ENCODE assay signal across 20 cellular contexts in the genomic region with DNA sequence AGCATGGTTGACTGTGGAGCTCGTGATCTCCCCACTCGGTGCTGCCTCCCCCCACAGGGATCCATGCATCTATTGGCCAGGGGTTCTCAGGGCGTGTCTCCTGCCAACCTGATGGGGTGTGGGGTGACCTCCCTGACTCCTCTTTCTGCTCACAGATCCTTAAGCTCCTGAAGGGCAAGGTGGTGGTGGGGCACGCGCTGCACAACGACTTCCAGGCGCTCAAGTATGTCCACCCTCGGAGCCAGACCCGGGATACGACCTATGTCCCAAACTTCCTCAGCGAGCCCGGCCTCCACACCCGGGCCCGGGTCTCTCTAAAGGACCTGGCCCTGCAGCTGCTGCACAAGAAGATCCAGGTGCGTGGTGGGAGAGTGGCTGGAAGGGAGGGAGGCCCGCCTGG. TPM values are rescaled to one million over a fixed set of nuclear protein-coding genes. Genes with fewer than 3 reads are reported as not detected.
A peak's percentile ranks its signal among the peaks of the same experiment; 100 is the strongest.
DNase-seq lines count a peak whose midpoint lies in the region; ATAC-seq, FAIRE-seq and TF ChIP-seq lines count a peak whose summit lies in the region.
"Had no signal": no experiment of that assay in that cellular context is flagged by ENCODE, and none has a peak within 500 bp of the region (broad histone marks: within the 10 kb centered on the region; RNA-seq: fewer than 3 reads in every experiment).

No MANE protein-coding gene starts in this region.

- H3K4me3 ChIP-seq in HepG2 (replicated peaks in 1 of 3; ENCODE audit: insufficient read depth in 1 of 3, low read depth in 2 of 3, low read length in 3 of 3) (no peak overlapping the region), right lobe of liver (no peak overlapping the region), heart right ventricle (no peak overlapping the region)
- H3K4me3 ChIP-seq: breast epithelium, gastroesophageal sphincter had no signal

- no TSS peak for BruUV-seq in HepG2 (replicated peaks; lab: Mats Ljungman, UMichigan)

- H2AFZ ChIP-seq in HepG2 (ENCODE audit: low read length) = no peak overlapping the region

- H3K79me2 ChIP-seq in HepG2 (ENCODE audit: insufficient read depth, low read length) = peaks cover 49% of the 10 kb centered on the region

- 96% methylated on average over 5 of the region's 16 CpGs for WGBS in HepG2 (ENCODE audit: low lambda C conversion rate)
- 90% methylated on average over 2 of the region's 16 CpGs for WGBS in right lobe of liver (ENCODE audit: insufficient coverage, low coverage, low lambda C conversion rate, missing lambda C conversion rate)
- 92 to 95% methylated on average over 16 of the region's 16 CpGs for WGBS in heart right ventricle, 2 donors

- CTCF ChIA-PET in HepG2 (lab: Yijun Ruan, JAX; ENCODE audit: low intra/inter-chr PET ratio, low total read pairs) = no interaction called here
- CTCF ChIA-PET in activated CD4-positive, alpha-beta memory T cell treated with anti-CD3 and anti-CD28 coated beads for 36 hours (lab: Charles Lee) = no interaction called here

- peaks cover 81% of the 10 kb centered on the region for H3K36me3 Mint-ChIP-seq in activated CD4-positive, alpha-beta memory T cell treated with anti-CD3 and anti-CD28 coated beads for 36 hours
- H3K36me3 Mint-ChIP-seq in immature natural killer cell = peaks cover 3 to 19% (median 11%) of the 10 kb centered on the region in 3 donors

- H3K27me3 Mint-ChIP-seq in activated CD4-positive, alpha-beta memory T cell treated with anti-CD3 and anti-CD28 coated beads for 36 hours = no peaks in the 10 kb centered on the region
- H3K27me3 Mint-ChIP-seq in immature natural killer cell (ENCODE audit: low read depth in 3 of 3) = peaks cover 0 to 5% (median 0%) of the 10 kb centered on the region in 3 donors
- H3K27me3 Mint-ChIP-seq: stimulated activated naive CD8-positive, alpha-beta T cell treated with anti-CD3 and anti-CD28 coated beads, Interleukin-15, amount 100 ng/mL, for 72 hours had no signal

- peak overlapping the region; percentile 87 for H3K27ac Mint-ChIP-seq in activated CD4-positive, alpha-beta memory T cell treated with anti-CD3 and anti-CD28 coated beads for 36 hours
- H3K27ac Mint-ChIP-seq in immature natural killer cell = peak overlapping the region; percentile 61 to 92 (median 74)

- H3K27ac ChIP-seq in HepG2 (ENCODE audit: extremely low read length, insufficient read depth, low read length) (no peak overlapping the region), right lobe of liver (no peak overlapping the region), heart right ventricle (no peak overlapping the region)

- H3K36me3 ChIP-seq in HepG2 (replicated peaks in 1 of 2; ENCODE audit: control insufficient read depth in 1 of 2, insufficient read depth in 2 of 2, low read length in 2 of 2) (peaks cover 39 to 71% of the 10 kb centered on the region in 2 experiments), right lobe of liver (peaks cover 0 to 23% (median 6%) of the 10 kb centered on the region in 4 donors), heart right ventricle (peaks cover 0 to 81% (median 18%) of the 10 kb centered on the region in 9 donors)
- H3K36me3 ChIP-seq: breast epithelium had no signal

- H3K4me1 ChIP-seq in HepG2 (ENCODE audit: insufficient read depth, low read length) = peaks cover 42% of the 10 kb centered on the region
- peaks cover 0 to 13% (median 2%) of the 10 kb centered on the region in 4 donors for H3K4me1 ChIP-seq in right lobe of liver
- peaks cover 0 to 69% (median 11%) of the 10 kb centered on the region in 9 donors for H3K4me1 ChIP-seq in heart right ventricle
- H3K4me1 ChIP-seq: breast epithelium had no signal

- TF ChIP-seq EP300 in HepG2 (IDR thresholded peaks at IDR 0.05; ENCODE audit: low read depth in 2 of 2, low read length in 2 of 2) = no peak
- no peak for TF ChIP-seq EP300 in HepG2 (CRISPR knock-in tag; IDR thresholded peaks at IDR 0.05; ENCODE audit: borderline replicate concordance)

- no peak for DNase-seq in HepG2 (ENCODE audit: low spot score)
- no peak for DNase-seq in right lobe of liver
- DNase-seq in activated CD4-positive, alpha-beta memory T cell treated with anti-CD3 and anti-CD28 coated beads for 36 hours = no peak
- no peak for DNase-seq in immature natural killer cell
- no peak for DNase-seq in heart right ventricle
- DNase-seq in AG08396 (ENCODE audit: low spot score) = no peak
- DNase-seq: Karpas-422; left colon; NCI-H1048; NCI-H2081 treated with DMSO at 0.1 percent for 48 hours; NCI-H524; nucleus accumbens; right cardiac atrium; SHP77; stimulated activated naive CD8-positive, alpha-beta T cell treated with anti-CD3 and anti-CD28 coated beads, Interleukin-15, amount 100 ng/mL, for 72 hours had no signal

- peaks cover 53% of the 10 kb centered on the region for H4K20me1 ChIP-seq in HepG2 (ENCODE audit: insufficient read depth, low read length)

- H3K27me3 ChIP-seq in HepG2 (ENCODE audit: control insufficient read depth in 1 of 2, insufficient read depth in 2 of 2, low read length in 2 of 2) (no peaks in the 10 kb centered on the region), right lobe of liver (no peaks in the 10 kb centered on the region), heart right ventricle (no peaks in the 10 kb centered on the region)
- H3K27me3 ChIP-seq: breast epithelium, gastroesophageal sphincter had no signal

- peaks cover 91% of the 10 kb centered on the region for H3K4me1 Mint-ChIP-seq in activated CD4-positive, alpha-beta memory T cell treated with anti-CD3 and anti-CD28 coated beads for 36 hours (ENCODE audit: low read depth)
- peaks cover 68 to 72% of the 10 kb centered on the region in 2 donors for H3K4me1 Mint-ChIP-seq in immature natural killer cell

- no peak overlapping the region for H3K9ac ChIP-seq in HepG2 (ENCODE audit: insufficient read depth, low read depth, low read length)

- no peak for TF ChIP-seq CTCF in HepG2 (CRISPR knock-in tag; IDR thresholded peaks at IDR 0.05)
- no peak for TF ChIP-seq CTCF in right lobe of liver (IDR thresholded peaks at IDR 0.05)
- no peak for TF ChIP-seq CTCF in heart right ventricle (IDR thresholded peaks at IDR 0.05)

- no peaks in the 10 kb centered on the region for H3K9me3 Mint-ChIP-seq in activated CD4-positive, alpha-beta memory T cell treated with anti-CD3 and anti-CD28 coated beads for 36 hours
- no peaks in the 10 kb centered on the region for H3K9me3 Mint-ChIP-seq in immature natural killer cell
- H3K9me3 Mint-ChIP-seq: stimulated activated naive CD8-positive, alpha-beta T cell treated with anti-CD3 and anti-CD28 coated beads, Interleukin-15, amount 100 ng/mL, for 72 hours; WTC11 had no signal

- intact Hi-C loops in HepG2 (cut with micrococcal nuclease; ENCODE audit: unreplicated experiment) = loop anchor here (10.0 kb wide), 1 partner anchor 206 kb away; no protein-coding TSS in a partner anchor
- intact Hi-C loops in right lobe of liver (cut with DNase I) = no loop called here
- intact Hi-C loops in activated CD4-positive, alpha-beta memory T cell treated with anti-CD3 and anti-CD28 coated beads for 36 hours (cut with micrococcal nuclease) = loop anchor here (10.0 kb wide), 2 partner anchors 536 to 706 kb away; a partner anchor contains a TSS
- intact Hi-C loops in heart right ventricle (cut with DNase I) = loop anchor here in 3 of 10 donors (10.0 kb wide), 3 partner anchors 206 to 376 kb away; a partner anchor contains a TSS

- H3K4me2 ChIP-seq in HepG2 (ENCODE audit: low read depth, low read length) = no peak overlapping the region

- TF ChIP-seq POLR2A in HepG2 (IDR thresholded peaks at IDR 0.05; ENCODE audit: insufficient read depth in 1 of 2, low read depth in 2 of 2, low read length in 2 of 2) (no peak), right lobe of liver (IDR thresholded peaks at IDR 0.05) (no peak)

- no peak for FAIRE-seq in HepG2 (lab: Jason Lieb, UNC)
- FAIRE-seq: G401.6 had no signal

- in situ Hi-C loops in HepG2 (cut with HindIII; ENCODE audit: extremely low pct_ligation_motif_present, low pct_unique_long_range_greater_than_20kb) = no loop called here

- H3K9me3 ChIP-seq in HepG2 (ENCODE audit: low read length) = no peaks in the 10 kb centered on the region
- H3K9me3 ChIP-seq in right lobe of liver = no peaks in the 10 kb centered on the region
- no peaks in the 10 kb centered on the region for H3K9me3 ChIP-seq in heart right ventricle
- H3K9me3 ChIP-seq: breast epithelium, gastroesophageal sphincter had no signal

- TF ChIP-seq RAD21 in HepG2 (CRISPR knock-in tag; IDR thresholded peaks at IDR 0.05) = no peak

- H3K4me3 Mint-ChIP-seq in activated CD4-positive, alpha-beta memory T cell treated with anti-CD3 and anti-CD28 coated beads for 36 hours = no peak overlapping the region
- H3K4me3 Mint-ChIP-seq in immature natural killer cell = no peak overlapping the region
- H3K4me3 Mint-ChIP-seq: WTC11 had no signal

- POLR2A ChIA-PET in HepG2 (lab: Yijun Ruan, JAX) = interaction anchor here (1.9 kb wide), 1 partner anchor 9 kb away, joined by 8 read pairs; a partner anchor contains a TSS
- POLR2A ChIA-PET in activated CD4-positive, alpha-beta memory T cell treated with anti-CD3 and anti-CD28 coated beads for 36 hours (lab: Charles Lee) = interaction anchor here (0.5 kb wide), 1 partner anchor 1446 kb away, joined by 4 read pairs; no protein-coding TSS in a partner anchor

- no peak for ATAC-seq in HepG2
- ATAC-seq in right lobe of liver = no peak
- ATAC-seq in HG03460 (IDR thresholded peaks at IDR 0.05; ENCODE audit: unreplicated experiment) = no peak
- no peak for ATAC-seq in heart right ventricle
- ATAC-seq: gastroesophageal sphincter; left colon; right cardiac atrium; stimulated activated naive CD8-positive, alpha-beta T cell treated with anti-CD3 and anti-CD28 coated beads, Interleukin-15, amount 100 ng/mL, for 72 hours; WTC11 had no signal

RNA-seq across cellular contexts. Expression of a gene that starts 7.9 kb away (rescaled TPM):
- total RNA-seq in HepG2 (2016; rRNA removed; fragmentation: Illumina TruSeq; extraction: Trizol) (115 and 118 TPM in 2 replicates), right lobe of liver (10 to 100 TPM in 2 of 6 experiments, 1 to 10 TPM in 4; 4.5 to 18.7 (median 7.3) TPM), heart right ventricle (1 to 10 TPM; 4.0 to 9.5 (median 5.6) TPM)
- 24.6 and 27.1 TPM in 2 replicates for total RNA-seq in HepG2 (2016; cell fraction: cytosol; rRNA removed; fragmentation: Illumina TruSeq; extraction: Trizol; ENCODE audit: low read depth)
- total RNA-seq in HepG2 (2016; cell fraction: insoluble cytoplasmic fraction; rRNA removed; fragmentation: Illumina TruSeq; extraction: Trizol) = 110 and 117 TPM in 2 replicates
- 71.0 and 75.9 TPM in 2 replicates for total RNA-seq in HepG2 (2016; cell fraction: membrane; rRNA removed; fragmentation: Illumina TruSeq; extraction: Trizol)
- 82.3 and 94.1 TPM in 2 replicates for total RNA-seq in HepG2 (2016; cell fraction: nucleus; rRNA removed; fragmentation: Illumina TruSeq; extraction: Trizol)
- polyA plus RNA-seq in HepG2 (2011; rRNA removed) (51.3 and 55.2 TPM in 2 replicates), immature natural killer cell (10 to 100 TPM; 11.6 to 17.8 (median 12.1) TPM), heart right ventricle (10 to 100 TPM in 1 of 2 donors, 1 to 10 TPM in 1; 3.4 to 13.2 TPM)
- 39.7 and 48.8 TPM in 2 replicates for polyA plus RNA-seq in HepG2 (2011; cell fraction: cytosol; rRNA removed)
- 115 and 142 TPM in 2 replicates for polyA plus RNA-seq in HepG2 (2011; cell fraction: nucleus; rRNA removed)
- polyA plus RNA-seq in HepG2 (2012) = 26.8 and 40.4 TPM in 2 replicates
- 11.0 and 11.5 TPM in 2 replicates for polyA plus RNA-seq in HepG2 (2016; cell fraction: cytosol; fragmentation: Illumina TruSeq; extraction: Trizol; ENCODE audit: low read depth)
- polyA plus RNA-seq in HepG2 (2016; cell fraction: insoluble cytoplasmic fraction; fragmentation: Illumina TruSeq; extraction: Trizol; ENCODE audit: low read depth) = 70.1 and 79.0 TPM in 2 replicates
- 28.4 and 28.6 TPM in 2 replicates for polyA plus RNA-seq in HepG2 (2016; cell fraction: membrane; fragmentation: Illumina TruSeq; extraction: Trizol; ENCODE audit: low read depth)
- 90.9 and 95.3 TPM in 2 replicates for polyA plus RNA-seq in HepG2 (2016; cell fraction: nucleus; fragmentation: Illumina TruSeq; extraction: Trizol; ENCODE audit: insufficient read depth, low read depth)
- 70.6 and 173 TPM in 2 replicates for polyA minus RNA-seq in HepG2 (2011; rRNA and poly(A)+ RNA removed; ENCODE audit: low replicate concordance)
- 44.6 and 50.4 TPM in 2 replicates for polyA minus RNA-seq in HepG2 (2011; cell fraction: cytosol; rRNA and poly(A)+ RNA removed)
- 117 and 130 TPM in 2 replicates for polyA minus RNA-seq in HepG2 (2011; cell fraction: nucleus; rRNA and poly(A)+ RNA removed)
- total RNA-seq in activated CD4-positive, alpha-beta memory T cell treated with anti-CD3 and anti-CD28 coated beads for 36 hours = 10 to 100 TPM; 55.5 to 55.7 TPM

RNA-seq across cellular contexts. Expression of a gene that starts 9.7 kb away (rescaled TPM):
- total RNA-seq in HepG2 (2016; rRNA removed; fragmentation: Illumina TruSeq; extraction: Trizol) (6.3 and 10.5 TPM in 2 replicates), right lobe of liver (10 to 100 TPM in 3 of 6 experiments, 1 to 10 TPM in 3; 6.3 to 19.4 (median 11.9) TPM), heart right ventricle (10 to 100 TPM in 1 of 10 donors, 1 to 10 TPM in 9; 2.0 to 23.0 (median 4.5) TPM)
- 2.6 and 5.4 TPM in 2 replicates for total RNA-seq in HepG2 (2016; cell fraction: cytosol; rRNA removed; fragmentation: Illumina TruSeq; extraction: Trizol; ENCODE audit: low read depth)
- 6.8 and 9.8 TPM in 2 replicates for total RNA-seq in HepG2 (2016; cell fraction: insoluble cytoplasmic fraction; rRNA removed; fragmentation: Illumina TruSeq; extraction: Trizol)
- 4.6 and 7.7 TPM in 2 replicates for total RNA-seq in HepG2 (2016; cell fraction: membrane; rRNA removed; fragmentation: Illumina TruSeq; extraction: Trizol)
- total RNA-seq in HepG2 (2016; cell fraction: nucleus; rRNA removed; fragmentation: Illumina TruSeq; extraction: Trizol) = 2.0 and 3.7 TPM in 2 replicates
- polyA plus RNA-seq in HepG2 (2011; rRNA removed) (31.5 and 50.8 TPM in 2 replicates), immature natural killer cell (100 to 1,000 TPM; 286 to 365 (median 342) TPM), heart right ventricle (10 to 100 TPM in 1 of 2 donors, 1 to 10 TPM in 1; 3.6 to 13.8 TPM)
- 31.2 and 32.1 TPM in 2 replicates for polyA plus RNA-seq in HepG2 (2011; cell fraction: cytosol; rRNA removed)
- 14.5 and 18.2 TPM in 2 replicates for polyA plus RNA-seq in HepG2 (2011; cell fraction: nucleus; rRNA removed)
- 11.6 and 19.0 TPM in 2 replicates for polyA plus RNA-seq in HepG2 (2012)
- polyA plus RNA-seq in HepG2 (2016; cell fraction: cytosol; fragmentation: Illumina TruSeq; extraction: Trizol; ENCODE audit: low read depth) = 6.6 and 8.5 TPM in 2 replicates
- 9.0 and 9.8 TPM in 2 replicates for polyA plus RNA-seq in HepG2 (2016; cell fraction: insoluble cytoplasmic fraction; fragmentation: Illumina TruSeq; extraction: Trizol; ENCODE audit: low read depth)
- 5.9 and 6.2 TPM in 2 replicates for polyA plus RNA-seq in HepG2 (2016; cell fraction: membrane; fragmentation: Illumina TruSeq; extraction: Trizol; ENCODE audit: low read depth)
- 5.4 and 6.8 TPM in 2 replicates for polyA plus RNA-seq in HepG2 (2016; cell fraction: nucleus; fragmentation: Illumina TruSeq; extraction: Trizol; ENCODE audit: insufficient read depth, low read depth)
- 3.8 and 11.4 TPM in 2 replicates for polyA minus RNA-seq in HepG2 (2011; rRNA and poly(A)+ RNA removed; ENCODE audit: low replicate concordance)
- polyA minus RNA-seq in HepG2 (2011; cell fraction: cytosol; rRNA and poly(A)+ RNA removed) = 5.5 and 6.9 TPM in 2 replicates
- polyA minus RNA-seq in HepG2 (2011; cell fraction: nucleus; rRNA and poly(A)+ RNA removed) = 8.8 and 9.0 TPM in 2 replicates
- 10 to 100 TPM; 68.2 to 74.5 TPM for total RNA-seq in activated CD4-positive, alpha-beta memory T cell treated with anti-CD3 and anti-CD28 coated beads for 36 hours

Comparison
In these comparisons a context has a peak if more than half of its experiments do, and no peak if none do; other contexts are left out.
1. intact Hi-C loops: an anchor here in HepG2 (10.0 kb wide) and activated CD4-positive, alpha-beta memory T cell treated with anti-CD3 and anti-CD28 coated beads for 36 hours (10.0 kb wide); none called in right lobe of liver.